Comparison of ENCODE assay signal across 8 cellular contexts in genomic region chr1:39882152-39882551, GRCh38. TPM values are rescaled to one million over a fixed set of nuclear protein-coding genes. Genes with fewer than 3 reads are reported as not detected.
DNase-seq lines count a peak whose midpoint lies in the region; ATAC-seq and TF ChIP-seq lines count a peak whose summit lies in the region.

No MANE protein-coding gene starts in this region.

- in situ Hi-C loops in astrocyte of the cerebellum (cut with HindIII; ENCODE audit: low sequenced_read_pairs) = no loop called here

- H3K27me3 ChIP-seq in heart right ventricle (no peaks in the 10 kb centered on the region), lung (ENCODE audit: control insufficient read depth, insufficient read depth) (no peaks in the 10 kb centered on the region)

- DNase-seq in heart right ventricle (no peak), cardiac septum (ENCODE audit: low spot score) (no peak), astrocyte of the cerebellum (ENCODE audit: low read depth) (no peak), lung (ENCODE audit: low spot score) (no peak), Kasumi-1 (lab: John Stamatoyannopoulos, UW) (no peak), NCI-H226 (no peak)

- H3K36me3 ChIP-seq in heart right ventricle (no peaks in the 10 kb centered on the region), lung (ENCODE audit: control insufficient read depth in 2 of 2, insufficient read depth in 2 of 2, low read length in 2 of 2) (peaks cover 1 to 5% of the 10 kb centered on the region in 2 donors), urinary bladder (ENCODE audit: insufficient read depth) (no peaks in the 10 kb centered on the region)

- no peaks in the 10 kb centered on the region for H3K9me3 ChIP-seq in heart right ventricle
- H3K9me3 ChIP-seq in lung (ENCODE audit: control insufficient read depth in 2 of 2, insufficient read depth in 1 of 2, low read length in 1 of 2) = no peaks in the 10 kb centered on the region

- intact Hi-C loops in heart right ventricle (cut with DNase I) (no loop called here), cardiac septum (cut with DNase I) (no loop called here)

- peaks cover 0 to 50% (median 38%) of the 10 kb centered on the region in 9 donors for H3K4me1 ChIP-seq in heart right ventricle
- H3K4me1 ChIP-seq in lung (ENCODE audit: control insufficient read depth in 2 of 2, insufficient read depth in 2 of 2, low read length in 2 of 2) = peaks cover 2 to 30% of the 10 kb centered on the region in 2 donors
- no peaks in the 10 kb centered on the region for H3K4me1 ChIP-seq in urinary bladder (ENCODE audit: insufficient read depth)

- ATAC-seq in heart right ventricle (no peak), lung (ENCODE audit: insufficient read depth, low FRiP score) (no peak), GM21786 (IDR thresholded peaks at IDR 0.05; ENCODE audit: unreplicated experiment) (no peak)

- 79 to 80% methylated on average over 2 of the region's 2 CpGs for WGBS in heart right ventricle, 2 donors
- 65 to 95% methylated on average over 2 of the region's 2 CpGs for WGBS in lung, 2 donors
- 44% methylated on average over 2 of the region's 2 CpGs for WGBS in urinary bladder

- H3K4me3 ChIP-seq in heart right ventricle (peak overlapping the region in 9 of 10 donors; percentile 83 to 100 (median 98)), astrocyte of the cerebellum (ENCODE audit: low read depth, low read length) (peak overlapping the region; percentile 97), lung (peak overlapping the region; percentile 40), urinary bladder (ENCODE audit: low read depth, low read length) (peak overlapping the region; percentile 95)

- TF ChIP-seq CTCF in heart right ventricle (IDR thresholded peaks at IDR 0.05) (no peak), astrocyte of the cerebellum (IDR thresholded peaks at IDR 0.05; ENCODE audit: low read depth, low read length, missing control alignments) (no peak), lung (IDR thresholded peaks at IDR 0.05; ENCODE audit: control extremely low read depth, extremely low read depth) (no peak)

- peak overlapping the region in 4 of 10 donors; percentile 38 to 89 (median 55) for H3K27ac ChIP-seq in heart right ventricle
- no peak overlapping the region for H3K27ac ChIP-seq in lung (ENCODE audit: low read depth in 1 of 2, low read length in 1 of 2)
- H3K27ac ChIP-seq in urinary bladder (ENCODE audit: low read depth) = no peak overlapping the region

RNA-seq across cellular contexts. Expression of gene TRIT1, which starts 1.2 kb away (rescaled TPM):
- 10 to 100 TPM; 12.3 to 21.8 (median 16.8) TPM for total RNA-seq in heart right ventricle
- polyA plus RNA-seq in heart right ventricle = 10 to 100 TPM; 11.4 to 23.6 TPM
- 16.6 TPM for total RNA-seq in cardiac septum
- total RNA-seq in lung = 10 to 100 TPM; 18.5 to 42.5 TPM
- polyA plus RNA-seq in lung = 10 to 100 TPM; 10.3 to 13.5 TPM
- total RNA-seq in urinary bladder = 45.4 TPM
- 14.5 TPM for polyA plus RNA-seq in urinary bladder

RNA-seq across cellular contexts. Expression of gene MYCL, which starts 19.6 kb away (rescaled TPM):
- total RNA-seq in heart right ventricle (1 to 10 TPM in 2 of 10 donors, under 1 TPM in 8; 0.30 to 2.5 (median 0.76) TPM), cardiac septum (0.35 TPM), lung (1 to 10 TPM; 6.0 to 7.8 TPM), urinary bladder (35.1 TPM)
- polyA plus RNA-seq in heart right ventricle (under 1 TPM; 0.07 to 0.13 TPM), lung (1 to 10 TPM; 2.4 to 2.7 TPM), urinary bladder (5.5 TPM)

Comparison
In these comparisons a context has a peak if more than half of its experiments do, and no peak if none do; other contexts are left out.
1. H3K4me3 ChIP-seq: peak in every context shown above with its lines; median percentile 98 in heart right ventricle; 97 in astrocyte of the cerebellum; 95 in urinary bladder; 40 in lung.